In genomic region chr17:78179372-78179771, GRCh38 we compare ENCODE assay signal across 11 cellular contexts. TPM values are rescaled to one million over a fixed set of nuclear protein-coding genes. Genes with fewer than 3 reads are reported as not detected.
A peak's percentile ranks its signal among the peaks of the same experiment; 100 is the strongest.
DNase-seq lines count a peak whose midpoint lies in the region; ATAC-seq and TF ChIP-seq lines count a peak whose summit lies in the region.
"Had no signal": no experiment of that assay in that cellular context is flagged by ENCODE, and none has a peak within 500 bp of the region (broad histone marks: within the 10 kb centered on the region; RNA-seq: fewer than 3 reads in every experiment).

No MANE protein-coding gene starts in this region.

- peaks cover 57% of the 10 kb centered on the region for H3K79me2 ChIP-seq in MM.1S (ENCODE audit: low read length)

- no peaks in the 10 kb centered on the region for H3K9me2 ChIP-seq in MM.1S (replicated peaks; ENCODE audit: insufficient read depth, low read length)

- H3K27ac Mint-ChIP-seq in T-helper 17 cell, result peak overlapping the region; percentile 4

- H3K4me1 ChIP-seq in BLaER1 (peaks cover 70% of the 10 kb centered on the region), rectal smooth muscle tissue (ENCODE audit: control insufficient read depth, insufficient read depth, low read length) (peaks cover 9% of the 10 kb centered on the region), MM.1S (ENCODE audit: low read length) (peaks cover 39% of the 10 kb centered on the region)

- peaks cover 9% of the 10 kb centered on the region for H3K4me1 Mint-ChIP-seq in T-helper 17 cell

- H3K36me3 Mint-ChIP-seq in T-helper 17 cell (ENCODE audit: low read depth), result no peaks in the 10 kb centered on the region

- H3K36me3 ChIP-seq in BLaER1, result peaks cover 83% of the 10 kb centered on the region
- no peaks in the 10 kb centered on the region for H3K36me3 ChIP-seq in rectal smooth muscle tissue (ENCODE audit: control insufficient read depth, insufficient read depth, low read length)
- peaks cover 4% of the 10 kb centered on the region; the same call in 1 of the 2 replicates for H3K36me3 ChIP-seq in MM.1S (replicated peaks; ENCODE audit: insufficient read depth, low read length)

- no peaks in the 10 kb centered on the region for H3K27me3 Mint-ChIP-seq in T-helper 17 cell

- TF ChIP-seq CTCF in MM.1S (IDR thresholded peaks at IDR 0.05; ENCODE audit: low read length), result no peak

- H3K9me3 ChIP-seq in BLaER1, result no peaks in the 10 kb centered on the region
- H3K9me3 ChIP-seq in T-helper 17 cell (ENCODE audit: control insufficient read depth, low read length, poor library complexity, severe bottlenecking), result no peaks in the 10 kb centered on the region
- H3K9me3 ChIP-seq in MM.1S (replicated peaks; ENCODE audit: insufficient read depth, low read length), result no peaks in the 10 kb centered on the region

- H3K27me3 ChIP-seq in BLaER1 (no peaks in the 10 kb centered on the region), rectal smooth muscle tissue (ENCODE audit: control insufficient read depth, insufficient read depth, low read length) (no peaks in the 10 kb centered on the region), MM.1S (replicated peaks; ENCODE audit: insufficient read depth, low read length) (no peaks in the 10 kb centered on the region)

- H3K4me3 ChIP-seq in BLaER1 (no peak overlapping the region), rectal smooth muscle tissue (ENCODE audit: low read length) (no peak overlapping the region), MM.1S (ENCODE audit: low read length) (no peak overlapping the region)

- DNase-seq in T-helper 17 cell (no peak), fibroblast of gingiva (ENCODE audit: low read depth) (peak; percentile 79), globus pallidus (ENCODE audit: low spot score) (no peak), MM.1S (no peak), substantia nigra (lab: John Stamatoyannopoulos, UW) (no peak)
- no peak for DNase-seq in activated CD4-positive, CD25-positive, alpha-beta regulatory T cell (lab: John Stamatoyannopoulos, UW)
- DNase-seq: cerebellar nuclear complex, DMS 273 treated with DMSO at 0.1 percent for 48 hours, Right ventricle myocardium superior had no signal

- H3K9ac ChIP-seq in BLaER1 (peak overlapping the region; percentile 63; the same call in 1 of the 2 replicates), rectal smooth muscle tissue (ENCODE audit: low read length) (no peak overlapping the region), MM.1S (ENCODE audit: low read length) (no peak overlapping the region)

- no peak for ATAC-seq in T-helper 17 cell

- no peak overlapping the region for H2AFZ ChIP-seq in MM.1S (ENCODE audit: low read length)

- H4K20me1 ChIP-seq in BLaER1 (0 out of 2 replicates have a peak, but pooled peaks cover 6% of the 10 kb centered on the region), MM.1S (ENCODE audit: insufficient read depth, low read length) (no peaks in the 10 kb centered on the region)

- H3F3A ChIP-seq in MM.1S (ENCODE audit: insufficient read depth, low read length), result peaks cover 36% of the 10 kb centered on the region

- H3K27ac ChIP-seq in BLaER1 (peak overlapping the region; percentile 74; the same call in 1 of the 2 replicates), rectal smooth muscle tissue (ENCODE audit: low read depth, low read length) (peak overlapping the region; percentile 23), MM.1S (ENCODE audit: low read length) (no peak overlapping the region), substantia nigra (ENCODE audit: low read depth, low read length, poor library complexity, severe bottlenecking) (no peak overlapping the region)

- peak overlapping the region; percentile 62 for H3K4me2 ChIP-seq in BLaER1
- H3K4me2 ChIP-seq in MM.1S (ENCODE audit: low read depth, low read length), result no peak overlapping the region

- H3K4me3 Mint-ChIP-seq in T-helper 17 cell, result no peak overlapping the region

RNA-seq across cellular contexts. Expression of gene TK1, which starts 7.5 kb away (rescaled TPM):
- total RNA-seq in T-helper 17 cell, result 1 to 10 TPM in 1 of 2 donors, under 1 TPM in 1; 0.42 to 1.2 TPM

RNA-seq across cellular contexts. Expression of gene AFMID, which starts 7.8 kb away (rescaled TPM):
- 1 to 10 TPM; 1.5 to 2.9 TPM for total RNA-seq in T-helper 17 cell

RNA-seq across cellular contexts. Expression of gene SYNGR2, which starts 11.0 kb away (rescaled TPM):
- 10 to 100 TPM; 49.5 to 68.1 TPM for total RNA-seq in T-helper 17 cell

RNA-seq across cellular contexts. Expression of gene C17orf99, which starts 33.2 kb away (rescaled TPM):
- not detected for total RNA-seq in T-helper 17 cell
- total RNA-seq: Right ventricle myocardium superior had no signal

RNA-seq across cellular contexts. Expression of gene BIRC5, which starts 34.7 kb away (rescaled TPM):
- under 1 TPM; 0.40 to 0.44 TPM for total RNA-seq in T-helper 17 cell

Comparison
In these comparisons a context has a peak if more than half of its experiments do, and no peak if none do; other contexts are left out.
1. H3K27ac ChIP-seq: peak in BLaER1 (single experiment) and rectal smooth muscle tissue (single experiment); none in MM.1S (single experiment) and substantia nigra (single experiment).